In genomic region chr21:45442686-45443594, GRCh38 we compare ENCODE assay signal across 7 cellular contexts. TPM values are rescaled to one million over a fixed set of nuclear protein-coding genes. Genes with fewer than 3 reads are reported as not detected.
DNase-seq lines count a peak whose midpoint lies in the region; ATAC-seq, FAIRE-seq and TF ChIP-seq lines count a peak whose summit lies in the region.
"Not testable (repeated sequence)": the region's sequence is repeated elsewhere in the genome, so short reads cannot be mapped to it uniquely, and the experiment has no call there.

No MANE protein-coding gene starts in this region.

- not testable (repeated sequence) for H3K79me2 ChIP-seq in trophoblast cell (ENCODE audit: control insufficient read depth, insufficient read depth, low read length, poor library complexity)

- not testable (repeated sequence) for H2BK120ac ChIP-seq in mesenchymal stem cell (ENCODE audit: low read depth, low read length); trophoblast cell (ENCODE audit: insufficient read depth, low read length, poor library complexity)

- FAIRE-seq in HTR-8/SVneo (lab: Jason Lieb, UNC) = peak; percentile 88

- not testable (repeated sequence) for H4K8ac ChIP-seq in mesenchymal stem cell (ENCODE audit: low read length); trophoblast cell (ENCODE audit: low read depth, low read length)

- not testable (repeated sequence) for H4K12ac ChIP-seq in trophoblast cell (ENCODE audit: low read depth, low read length)

- H2BK5ac ChIP-seq in mesenchymal stem cell (ENCODE audit: low read depth, low read length, poor library complexity, severe bottlenecking); trophoblast cell (ENCODE audit: low read depth, low read length, poor library complexity): not testable (repeated sequence)

- ATAC-seq in activated T-helper 17 cell treated with anti-CD3 and anti-CD28 coated beads, Interleukin-2, amount 50 U/mL, for 72 hours (replicated peaks); Right ventricle myocardium inferior; right cardiac atrium: not testable (repeated sequence)

- H2AFZ ChIP-seq in mesenchymal stem cell (ENCODE audit: low read depth, low read length); trophoblast cell (ENCODE audit: insufficient read depth, low read length, poor library complexity): not testable (repeated sequence)

- not testable (repeated sequence) for TF ChIP-seq CTCF in tibial artery (IDR thresholded peaks at IDR 0.05)

- H2BK15ac ChIP-seq in mesenchymal stem cell (ENCODE audit: low read depth, poor library complexity, severe bottlenecking) = not testable (repeated sequence)

- peaks cover 13% of the 10 kb centered on the region for H3K79me1 ChIP-seq in mesenchymal stem cell (replicated peaks; ENCODE audit: low read length, poor library complexity, severe bottlenecking)
- H3K79me1 ChIP-seq in trophoblast cell (ENCODE audit: low read length) = not testable (repeated sequence)

- H3K23ac ChIP-seq in mesenchymal stem cell (ENCODE audit: low read length in 2 of 2); trophoblast cell (ENCODE audit: low read length): not testable (repeated sequence)

- H3K9me3 Mint-ChIP-seq in activated T-helper 17 cell treated with anti-CD3 and anti-CD28 coated beads, Interleukin-2, amount 50 U/mL, for 72 hours = not testable (repeated sequence)

- not testable (repeated sequence) for H3K4me1 ChIP-seq in right cardiac atrium (ENCODE audit: control insufficient read depth, insufficient read depth, low read length); trophoblast cell (ENCODE audit: control insufficient read depth in 1 of 2, insufficient read depth in 2 of 2, low read length in 2 of 2)
- H3K4me1 ChIP-seq in mesenchymal stem cell (ENCODE audit: control insufficient read depth, insufficient read depth, low read depth, low read length) = peaks cover 21% of the 10 kb centered on the region
- H3K4me1 ChIP-seq in tibial artery = peaks cover 4 to 39% (median 29%) of the 10 kb centered on the region in 4 donors

- H3K36me3 ChIP-seq in mesenchymal stem cell (ENCODE audit: control insufficient read depth in 1 of 2, insufficient read depth in 2 of 2, low read depth in 1 of 2, low read length in 2 of 2) (peaks cover 0 to 67% of the 10 kb centered on the region in 2 experiments), trophoblast cell (ENCODE audit: control insufficient read depth in 1 of 2, insufficient read depth in 2 of 2, low read length in 2 of 2) (peaks cover 16 to 27% of the 10 kb centered on the region in 2 experiments)
- not testable (repeated sequence) for H3K36me3 ChIP-seq in tibial artery

- peaks cover 21% of the 10 kb centered on the region for H3K27me3 Mint-ChIP-seq in activated T-helper 17 cell treated with anti-CD3 and anti-CD28 coated beads, Interleukin-2, amount 50 U/mL, for 72 hours

- not testable (repeated sequence) for H3K14ac ChIP-seq in mesenchymal stem cell (ENCODE audit: low read length in 2 of 2); trophoblast cell (ENCODE audit: low read length)

- peak overlapping the region; percentile 52 for H3K27ac Mint-ChIP-seq in activated T-helper 17 cell treated with anti-CD3 and anti-CD28 coated beads, Interleukin-2, amount 50 U/mL, for 72 hours

- not testable (repeated sequence) for H3K4me3 Mint-ChIP-seq in activated T-helper 17 cell treated with anti-CD3 and anti-CD28 coated beads, Interleukin-2, amount 50 U/mL, for 72 hours

- not testable (repeated sequence) for H3K9ac ChIP-seq in mesenchymal stem cell (ENCODE audit: low read length); trophoblast cell (ENCODE audit: low read length)

- H3K4me2 ChIP-seq in mesenchymal stem cell (ENCODE audit: low read length, poor library complexity, severe bottlenecking); trophoblast cell (ENCODE audit: low read length): not testable (repeated sequence)

- intact Hi-C loops in Right ventricle myocardium inferior (cut with DNase I); tibial artery (cut with DNase I; ENCODE audit: low total_unique reads): not testable (repeated sequence)
- intact Hi-C loops in right cardiac atrium (cut with DNase I) = loop anchor here in 1 of 4 donors (5.0 kb wide), 1 partner anchor 151 kb away; no protein-coding TSS in a partner anchor

- H3K4me1 Mint-ChIP-seq in activated T-helper 17 cell treated with anti-CD3 and anti-CD28 coated beads, Interleukin-2, amount 50 U/mL, for 72 hours = peaks cover 11% of the 10 kb centered on the region

- not testable (repeated sequence) for H3K27me3 ChIP-seq in right cardiac atrium (ENCODE audit: control insufficient read depth, insufficient read depth); mesenchymal stem cell (ENCODE audit: control insufficient read depth in 1 of 2, insufficient read depth in 1 of 2, low read length in 2 of 2); trophoblast cell (ENCODE audit: insufficient read depth, low read length); tibial artery

- H4K91ac ChIP-seq in mesenchymal stem cell (ENCODE audit: low read length) = peak overlapping the region; percentile 22
- H4K91ac ChIP-seq in trophoblast cell (ENCODE audit: low read depth, low read length) = not testable (repeated sequence)

- 92% methylated on average over 36 of the region's 39 CpGs for WGBS in right cardiac atrium
- WGBS in mesenchymal stem cell = 98% methylated on average over 23 of the region's 39 CpGs
- no CpG with 5 or more reads among the region's 39 CpGs for WGBS in trophoblast cell (ENCODE audit: extremely low coverage, insufficient coverage, insufficient read length)

- H2AK5ac ChIP-seq in mesenchymal stem cell (ENCODE audit: low read length, severe bottlenecking); trophoblast cell (ENCODE audit: low read length): not testable (repeated sequence)

- H3K18ac ChIP-seq in mesenchymal stem cell (ENCODE audit: low read depth in 1 of 2, low read length in 2 of 2) = not testable (repeated sequence)
- H3K18ac ChIP-seq in trophoblast cell (ENCODE audit: low read length) = peak overlapping the region; percentile 39

- H3K36me3 Mint-ChIP-seq in activated T-helper 17 cell treated with anti-CD3 and anti-CD28 coated beads, Interleukin-2, amount 50 U/mL, for 72 hours (ENCODE audit: low read depth) = not testable (repeated sequence)

- not testable (repeated sequence) for H3K4me3 ChIP-seq in right cardiac atrium (ENCODE audit: low read length); mesenchymal stem cell (ENCODE audit: insufficient read depth in 1 of 2, low read depth in 1 of 2, low read length in 2 of 2); trophoblast cell (ENCODE audit: low read depth, low read length); tibial artery

- H2BK12ac ChIP-seq in mesenchymal stem cell (ENCODE audit: low read length in 2 of 2); trophoblast cell (ENCODE audit: low read length): not testable (repeated sequence)

- not testable (repeated sequence) for DNase-seq in HTR-8/SVneo (ENCODE audit: insufficient read length, low spot score); mesenchymal stem cell; trophoblast cell; tibial artery
- peak; percentile 53 for DNase-seq in Right ventricle myocardium inferior (ENCODE audit: missing footprints)
- peak in 2 of 3 donors; percentile 10 to 52 for DNase-seq in right cardiac atrium

- not testable (repeated sequence) for H3K27ac ChIP-seq in right cardiac atrium (ENCODE audit: low read length); mesenchymal stem cell (ENCODE audit: low read length, poor library complexity, severe bottlenecking); trophoblast cell (ENCODE audit: low read depth, low read length)
- H3K27ac ChIP-seq in tibial artery = peak overlapping the region; percentile 49 to 52

- not testable (repeated sequence) for H3K9me3 ChIP-seq in right cardiac atrium (ENCODE audit: control insufficient read depth, low read length); tibial artery
- peaks cover 10% of the 10 kb centered on the region for H3K9me3 ChIP-seq in mesenchymal stem cell (ENCODE audit: control insufficient read depth, low read length)
- peaks cover 15% of the 10 kb centered on the region for H3K9me3 ChIP-seq in trophoblast cell (ENCODE audit: insufficient read depth, low read depth, low read length)

- not testable (repeated sequence) for H3K4ac ChIP-seq in mesenchymal stem cell (ENCODE audit: low read depth in 1 of 2, low read length in 2 of 2)
- H3K4ac ChIP-seq in trophoblast cell (ENCODE audit: low read depth, low read length) = peak overlapping the region; percentile 19

RNA-seq across cellular contexts. Expression of gene COL18A1, which starts 38.0 kb away (rescaled TPM):
- 1 to 10 TPM; 3.2 to 3.9 TPM for total RNA-seq in activated T-helper 17 cell treated with anti-CD3 and anti-CD28 coated beads, Interleukin-2, amount 50 U/mL, for 72 hours
- 51.6 TPM for total RNA-seq in Right ventricle myocardium inferior
- total RNA-seq in right cardiac atrium = 100 to 1,000 TPM in 1 of 4 donors, 10 to 100 TPM in 3; 63.5 to 134 (median 84.6) TPM
- 52.3 TPM for polyA plus RNA-seq in right cardiac atrium
- 330 TPM for polyA plus RNA-seq in mesenchymal stem cell (2013, experiment 1 of 2)
- polyA plus RNA-seq in mesenchymal stem cell (2013, experiment 2 of 2) = 322 TPM
- 174 and 188 TPM in 2 replicates for polyA plus RNA-seq in trophoblast cell (2013)

Comparison
In these comparisons a context has a peak if more than half of its experiments do, and no peak if none do; other contexts are left out.
1. RNA of gene COL18A1, which starts 38.0 kb away (total RNA-seq): 63.5 to 134 TPM in right cardiac atrium and 51.6 TPM in Right ventricle myocardium inferior (single experiment); 3.2 to 3.9 TPM in activated T-helper 17 cell treated with anti-CD3 and anti-CD28 coated beads, Interleukin-2, amount 50 U/mL, for 72 hours; every median in the first group is over 10 times any median in the second.